Comparison of ENCODE assay signal across 8 cellular contexts in genomic region chr16:29290631-29291247, GRCh38.
DNase-seq lines count a peak whose midpoint lies in the region; ATAC-seq, FAIRE-seq and TF ChIP-seq lines count a peak whose summit lies in the region.

No MANE protein-coding gene starts in this region.

- peak; percentile 89 for ATAC-seq in GM18511 (IDR thresholded peaks at IDR 0.05; ENCODE audit: unreplicated experiment)
- ATAC-seq in HG02973 (IDR thresholded peaks at IDR 0.05; ENCODE audit: unreplicated experiment) = peak; percentile 68
- ATAC-seq in gastroesophageal sphincter = peak; percentile 93
- ATAC-seq in thoracic aorta (ENCODE audit: insufficient number of reproducible peaks, low FRiP score, low read depth) = peak; percentile 88
- no peak for ATAC-seq in HG02884 (IDR thresholded peaks at IDR 0.05; ENCODE audit: unreplicated experiment)

- DNase-seq in RCC 7860 (ENCODE audit: low spot score) (peak; percentile 97), ovary (peak; percentile 91 to 96 (median 95)), thoracic aorta (ENCODE audit: low spot score) (peak; percentile 89)
- DNase-seq in activated effector memory CD4-positive, alpha-beta T cell treated with Interleukin-2 at 50 U/mL for 16 hours = peak; percentile 40

- no CpG with 5 or more reads among the region's 24 CpGs for WGBS in gastroesophageal sphincter (ENCODE audit: low coverage in 1 of 2), 2 donors
- WGBS in ovary, 3 donors = 26 to 38% (median 30%) methylated on average over 15 to 24 of the region's 24 CpGs

- TF ChIP-seq CTCF in gastroesophageal sphincter (IDR thresholded peaks at IDR 0.05) (no peak), ovary (IDR thresholded peaks at IDR 0.05) (no peak), thoracic aorta (IDR thresholded peaks at IDR 0.05) (no peak)

- peak; percentile 89 for FAIRE-seq in RCC 7860 (lab: Jason Lieb, UNC)

- no peaks in the 10 kb centered on the region for H3K9me3 ChIP-seq in gastroesophageal sphincter
- no peaks in the 10 kb centered on the region for H3K9me3 ChIP-seq in ovary
- no peaks in the 10 kb centered on the region for H3K9me3 ChIP-seq in thoracic aorta

- H3K36me3 ChIP-seq in gastroesophageal sphincter (no peaks in the 10 kb centered on the region), ovary (no peaks in the 10 kb centered on the region), thoracic aorta (no peaks in the 10 kb centered on the region)

- intact Hi-C loops in ovary (cut with DNase I) = no loop called here

- no peak for TF ChIP-seq POLR2A in gastroesophageal sphincter (IDR thresholded peaks at IDR 0.05)
- TF ChIP-seq POLR2A in ovary (IDR thresholded peaks at IDR 0.05) = no peak

- peak overlapping the region in 1 of 2 donors; percentile 38 for H3K4me3 ChIP-seq in gastroesophageal sphincter
- H3K4me3 ChIP-seq in ovary = peak overlapping the region; percentile 20
- peak overlapping the region; percentile 69 for H3K4me3 ChIP-seq in thoracic aorta

- peak overlapping the region in 3 of 4 donors; percentile 76 to 87 (median 77) for H3K27ac ChIP-seq in gastroesophageal sphincter
- peak overlapping the region; percentile 77 to 81 for H3K27ac ChIP-seq in ovary
- peak overlapping the region; percentile 34 to 35 for H3K27ac ChIP-seq in thoracic aorta

- no peak for TF ChIP-seq EP300 in gastroesophageal sphincter (IDR thresholded peaks at IDR 0.05)
- no peak for TF ChIP-seq EP300 in ovary (IDR thresholded peaks at IDR 0.05)

- no peaks in the 10 kb centered on the region for H3K27me3 ChIP-seq in gastroesophageal sphincter
- no peaks in the 10 kb centered on the region for H3K27me3 ChIP-seq in ovary
- H3K27me3 ChIP-seq in thoracic aorta (replicated peaks; ENCODE audit: insufficient read depth) = no peaks in the 10 kb centered on the region

- H3K4me1 ChIP-seq in gastroesophageal sphincter (peaks cover 4 to 66% (median 26%) of the 10 kb centered on the region in 3 donors), ovary (ENCODE audit: insufficient read depth) (peaks cover 17% of the 10 kb centered on the region), thoracic aorta (ENCODE audit: control insufficient read depth in 1 of 2, low read depth in 2 of 2) (peaks cover 11 to 51% of the 10 kb centered on the region in 2 donors)

Comparison
In these comparisons a context has a peak if more than half of its experiments do, and no peak if none do; other contexts are left out.
1. DNase-seq: peak in every context shown above with its lines; median percentile 97 in RCC 7860; 95 in ovary; 89 in thoracic aorta; 40 in activated effector memory CD4-positive, alpha-beta T cell treated with Interleukin-2 at 50 U/mL for 16 hours.